Comparison of ENCODE assay signal across 20 cellular contexts in the genomic region with DNA sequence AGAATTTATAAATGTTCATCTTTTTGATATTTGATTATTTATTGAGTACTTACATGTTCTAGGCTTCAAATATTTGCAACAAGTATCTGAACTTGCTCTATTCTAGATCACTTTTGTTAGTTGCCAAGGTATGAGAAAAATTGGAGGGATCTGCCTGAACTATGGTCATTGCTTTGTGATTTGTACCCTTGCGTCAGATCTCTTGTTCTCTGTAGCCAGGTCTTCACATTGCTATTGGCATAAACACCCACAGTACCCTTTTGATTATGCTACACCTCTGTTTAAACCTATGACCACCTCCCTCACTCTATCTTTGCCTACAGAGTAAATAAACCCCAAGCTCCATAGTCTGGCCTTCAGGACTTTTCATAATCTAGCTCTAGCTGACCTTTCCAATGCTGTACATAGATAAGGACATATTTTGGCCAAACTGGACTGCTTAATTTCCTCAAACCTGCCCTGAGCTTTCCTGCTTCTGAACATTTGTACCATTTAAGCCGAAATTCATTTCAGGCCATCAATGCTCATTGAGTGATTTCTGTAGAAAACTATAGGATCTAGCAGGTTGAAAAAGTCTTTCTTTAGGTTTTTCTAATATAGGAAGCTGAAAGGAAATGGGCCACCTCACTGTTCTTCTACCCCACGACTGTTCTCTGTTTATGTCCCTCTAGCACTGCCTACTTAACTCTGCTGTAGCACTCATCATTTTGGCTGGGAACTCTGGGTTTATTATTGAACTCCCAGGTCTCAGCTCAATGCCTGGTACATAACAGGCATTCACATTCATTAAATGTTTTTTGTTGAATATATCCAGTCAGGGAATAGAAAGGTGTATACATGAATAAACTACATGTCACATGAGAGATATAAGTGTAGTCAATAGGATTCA.
"Had no signal": no experiment of that assay in that cellular context is flagged by ENCODE, and none has a peak within 500 bp of the region (broad histone marks: within the 10 kb centered on the region; RNA-seq: fewer than 3 reads in every experiment).

No MANE protein-coding gene starts in this region.

- FAIRE-seq: colon, small intestine had no signal

- H3K27me3 ChIP-seq: esophagus squamous epithelium, neural progenitor cell, sigmoid colon, stomach had no signal

- DNase-seq: cerebellar nuclear complex; effector memory CD8-positive, alpha-beta T cell; esophagus squamous epithelium; foreskin fibroblast; hippocampal formation; lower lobe of right lung; midbrain; nucleus accumbens; sigmoid colon; small intestine; stimulated activated CD4-positive, alpha-beta T cell treated with anti-CD3 and anti-CD28 coated beads, Interleukin-12 subunit alpha, Interleukin-12 subunit beta, amount 100 ng/mL, for 4 hours; stimulated activated naive CD4-positive, alpha-beta T cell; stomach; substantia nigra; trophoblast cell had no signal

- ATAC-seq: effector memory CD8-positive, alpha-beta T cell; lower lobe of right lung; natural killer cell treated with Interleukin-12 subunit alpha and Interleukin-12 subunit beta and Interleukin-15 and Interleukin-18, amount 100 ng/mL, for 72 hours had no signal

- H3K4me3 ChIP-seq: esophagus squamous epithelium, lower lobe of right lung, neural progenitor cell, prostate gland, sigmoid colon, stomach had no signal

- H3K4me1 ChIP-seq: esophagus squamous epithelium, lower lobe of right lung, neural progenitor cell, parathyroid adenoma, prostate gland had no signal

- H3K27ac ChIP-seq: esophagus squamous epithelium, lower lobe of right lung, neural progenitor cell, parathyroid adenoma, prostate gland, sigmoid colon had no signal

- H3K9me3 ChIP-seq: esophagus squamous epithelium, lower lobe of right lung, prostate gland, sigmoid colon, stomach had no signal
